In the genomic region with DNA sequence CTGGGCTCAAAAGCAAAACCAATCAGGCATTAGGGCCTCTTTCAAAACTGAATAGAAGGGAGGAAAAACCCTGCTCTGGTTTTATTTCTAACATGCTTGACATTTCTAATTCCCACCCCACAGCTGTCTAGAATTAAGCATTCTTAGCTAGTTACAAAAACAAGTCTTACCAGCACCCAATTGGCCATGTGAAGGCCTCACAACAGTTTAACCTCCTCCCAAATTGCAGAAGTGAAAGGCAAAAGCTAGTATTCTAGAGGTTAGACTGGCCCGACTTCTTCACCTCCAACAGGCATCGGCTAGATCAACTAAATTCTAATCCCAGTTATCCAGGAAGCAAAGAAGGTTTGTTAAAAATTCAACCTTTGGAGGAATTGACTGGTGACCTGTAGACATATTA, we compare ENCODE assay signal across 12 cellular contexts. TPM values are rescaled to one million over a fixed set of nuclear protein-coding genes. Genes with fewer than 3 reads are reported as not detected.
DNase-seq lines count a peak whose midpoint lies in the region; ATAC-seq and TF ChIP-seq lines count a peak whose summit lies in the region.
"Had no signal": no experiment of that assay in that cellular context is flagged by ENCODE, and none has a peak within 500 bp of the region (broad histone marks: within the 10 kb centered on the region; RNA-seq: fewer than 3 reads in every experiment).

No MANE protein-coding gene starts in this region.

- H2BK15ac ChIP-seq in mesenchymal stem cell (ENCODE audit: low read depth, poor library complexity, severe bottlenecking), result no peak overlapping the region

- H2AFZ ChIP-seq in mesenchymal stem cell (ENCODE audit: low read depth, low read length), result no peak overlapping the region

- H2BK5ac ChIP-seq in mesenchymal stem cell (ENCODE audit: low read depth, low read length, poor library complexity, severe bottlenecking), result no peak overlapping the region

- H3K36me3 ChIP-seq in mesenchymal stem cell (ENCODE audit: control insufficient read depth in 1 of 2, insufficient read depth in 2 of 2, low read depth in 1 of 2, low read length in 2 of 2), result peaks cover 58 to 100% of the 10 kb centered on the region in 2 experiments
- peaks cover 96% of the 10 kb centered on the region for H3K36me3 ChIP-seq in brain microvascular endothelial cell (replicated peaks)

- no peak for DNase-seq in CD14-positive monocyte (ENCODE audit: low spot score)
- DNase-seq in GM20000 (ENCODE audit: low spot score), result peak; percentile 66
- DNase-seq in T-helper 17 cell, result no peak
- no peak for DNase-seq in mesenchymal stem cell
- no peak for DNase-seq in GM13976 (ENCODE audit: low spot score)
- no peak for DNase-seq in AG08396 (ENCODE audit: low spot score)
- no peak for DNase-seq in mesenteric fat pad (ENCODE audit: low spot score)
- no peak for DNase-seq in brain microvascular endothelial cell
- DNase-seq: hypothalamus had no signal

- H3K4me1 ChIP-seq in mesenchymal stem cell (ENCODE audit: control insufficient read depth, insufficient read depth, low read depth, low read length), result peaks cover 4% of the 10 kb centered on the region

- H3K23ac ChIP-seq in mesenchymal stem cell (ENCODE audit: low read length in 2 of 2), result no peak overlapping the region

- no CpG with 5 or more reads among the region's 2 CpGs for WGBS in mesenchymal stem cell

- H3K36me3 Mint-ChIP-seq in CD14-positive monocyte (peaks cover 97 to 99% of the 10 kb centered on the region in 2 donors), T-helper 17 cell (ENCODE audit: low read depth) (peaks cover 15% of the 10 kb centered on the region)

- H3K4me1 Mint-ChIP-seq in CD14-positive monocyte (peaks cover 56% of the 10 kb centered on the region), T-helper 17 cell (peaks cover 59% of the 10 kb centered on the region)

- no peak overlapping the region for H4K8ac ChIP-seq in mesenchymal stem cell (ENCODE audit: low read length)

- no peak overlapping the region for H3K18ac ChIP-seq in mesenchymal stem cell (ENCODE audit: low read depth in 1 of 2, low read length in 2 of 2)

- H3K4me3 Mint-ChIP-seq in CD14-positive monocyte (peak overlapping the region; percentile 58 to 75), T-helper 17 cell (peak overlapping the region; percentile 34)
- H3K4me3 Mint-ChIP-seq: mesothelial cell of epicardium had no signal

- H3K27ac ChIP-seq in mesenchymal stem cell (ENCODE audit: low read length, poor library complexity, severe bottlenecking) (peak overlapping the region; percentile 50), brain microvascular endothelial cell (no peak overlapping the region)

- no peak overlapping the region for H4K91ac ChIP-seq in mesenchymal stem cell (ENCODE audit: low read length)

- H3K9ac ChIP-seq in mesenchymal stem cell (ENCODE audit: low read length), result peak overlapping the region; percentile 25

- H3K79me1 ChIP-seq in mesenchymal stem cell (replicated peaks; ENCODE audit: low read length, poor library complexity, severe bottlenecking), result peaks cover 28% of the 10 kb centered on the region

- intact Hi-C loops in CD14-positive monocyte (cut with micrococcal nuclease), result loop anchor here (2.0 kb wide), 1 partner anchor 27 kb away; the partner anchor contains the start of gene RASGRP2 (in 2 of the 2)

- ATAC-seq in T-helper 17 cell, result no peak

- no peak overlapping the region for H2BK12ac ChIP-seq in mesenchymal stem cell (ENCODE audit: low read length in 2 of 2)

- peak overlapping the region; percentile 85 to 94 (median 92) for H3K27ac Mint-ChIP-seq in CD14-positive monocyte
- H3K27ac Mint-ChIP-seq in T-helper 17 cell, result peak overlapping the region; percentile 91
- H3K27ac Mint-ChIP-seq: mesothelial cell of epicardium had no signal

- no peak overlapping the region for H3K4ac ChIP-seq in mesenchymal stem cell (ENCODE audit: low read depth in 1 of 2, low read length in 2 of 2)

- H3K14ac ChIP-seq in mesenchymal stem cell (ENCODE audit: low read length in 2 of 2), result no peak overlapping the region

- H3K27me3 Mint-ChIP-seq in CD14-positive monocyte (ENCODE audit: low read depth in 3 of 3) (peaks cover 0 to 1% (median 0%) of the 10 kb centered on the region in 3 donors), T-helper 17 cell (no peaks in the 10 kb centered on the region)

- no peaks in the 10 kb centered on the region for H3K27me3 ChIP-seq in mesenchymal stem cell (ENCODE audit: control insufficient read depth in 1 of 2, insufficient read depth in 1 of 2, low read length in 2 of 2)
- H3K27me3 ChIP-seq in brain microvascular endothelial cell (replicated peaks), result no peaks in the 10 kb centered on the region

- H3K4me3 ChIP-seq in mesenchymal stem cell (ENCODE audit: insufficient read depth in 1 of 2, low read depth in 1 of 2, low read length in 2 of 2) (no peak overlapping the region), brain microvascular endothelial cell (ENCODE audit: low read depth, low read length) (no peak overlapping the region)
- H3K4me3 ChIP-seq: skin epidermis had no signal

- H3K4me2 ChIP-seq in mesenchymal stem cell (ENCODE audit: low read length, poor library complexity, severe bottlenecking), result no peak overlapping the region

- no peak overlapping the region for H2AK5ac ChIP-seq in mesenchymal stem cell (ENCODE audit: low read length, severe bottlenecking)

- H3K9me3 ChIP-seq in T-helper 17 cell (ENCODE audit: control insufficient read depth, low read length, poor library complexity, severe bottlenecking), result no peaks in the 10 kb centered on the region
- H3K9me3 ChIP-seq in mesenchymal stem cell (ENCODE audit: control insufficient read depth, low read length), result no peaks in the 10 kb centered on the region

- H3K9me3 Mint-ChIP-seq in CD14-positive monocyte, result no peaks in the 10 kb centered on the region
- H3K9me3 Mint-ChIP-seq: activated naive CD4-positive, alpha-beta T cell treated with anti-CD3 and anti-CD28 coated beads, Interleukin-2, amount 50 U/mL, for 72 hours; mesothelial cell of epicardium had no signal

- no peak overlapping the region for H2BK120ac ChIP-seq in mesenchymal stem cell (ENCODE audit: low read depth, low read length)

- TF ChIP-seq CTCF in CD14-positive monocyte (IDR thresholded peaks at IDR 0.05), result no peak
- no peak for TF ChIP-seq CTCF in GM20000 (IDR thresholded peaks at IDR 0.05; ENCODE audit: extremely low read depth, missing control alignments)
- TF ChIP-seq CTCF in GM13976 (IDR thresholded peaks at IDR 0.05; ENCODE audit: borderline replicate concordance, control extremely low read depth, extremely low read depth, insufficient read depth, missing control alignments), result no peak
- no peak for TF ChIP-seq CTCF in brain microvascular endothelial cell (IDR thresholded peaks at IDR 0.05; ENCODE audit: low read depth, low read length, missing control alignments)

- in situ Hi-C loops in GM13976 (cut with MboI; ENCODE audit: low sequenced_read_pairs, unreplicated experiment) (no loop called here), brain microvascular endothelial cell (cut with HindIII; ENCODE audit: low pct_ligation_motif_present, low sequenced_read_pairs) (no loop called here)

RNA-seq across cellular contexts. Expression of gene SF1, which starts 6.5 kb away (rescaled TPM):
- polyA plus RNA-seq in CD14-positive monocyte, result 10 to 100 TPM; 31.6 to 47.7 TPM
- total RNA-seq in T-helper 17 cell, result 1,000 to 10,000 TPM; 1,476 to 1,622 TPM
- 124 TPM for polyA plus RNA-seq in mesenchymal stem cell (2013, experiment 1 of 2)
- polyA plus RNA-seq in mesenchymal stem cell (2013, experiment 2 of 2), result 118 TPM
- total RNA-seq in mesenteric fat pad, result 302 TPM

RNA-seq across cellular contexts. Expression of gene PYGM, which starts 12.1 kb away (rescaled TPM):
- under 1 TPM in 1 of 2 donors, not detected in 1; 0.05 TPM for polyA plus RNA-seq in CD14-positive monocyte
- total RNA-seq in T-helper 17 cell (10 to 100 TPM; 11.8 to 27.1 TPM), mesenteric fat pad (1.8 TPM)
- 0.18 TPM for polyA plus RNA-seq in mesenchymal stem cell (2013, experiment 1 of 2)
- 0.21 TPM for polyA plus RNA-seq in mesenchymal stem cell (2013, experiment 2 of 2)

RNA-seq across cellular contexts. Expression of gene RASGRP2, which starts 27.9 kb away (rescaled TPM):
- 10 to 100 TPM; 67.6 to 68.8 TPM for polyA plus RNA-seq in CD14-positive monocyte
- total RNA-seq in T-helper 17 cell (100 to 1,000 TPM; 464 to 502 TPM), mesenteric fat pad (22.0 TPM)
- 0.70 TPM for polyA plus RNA-seq in mesenchymal stem cell (2013, experiment 1 of 2)
- polyA plus RNA-seq in mesenchymal stem cell (2013, experiment 2 of 2), result 1.0 TPM

RNA-seq across cellular contexts. Expression of gene MAP4K2, which starts 31.2 kb away (rescaled TPM):
- 10 to 100 TPM in 1 of 2 donors, 1 to 10 TPM in 1; 9.9 to 12.6 TPM for polyA plus RNA-seq in CD14-positive monocyte
- total RNA-seq in T-helper 17 cell (10 to 100 TPM; 97.8 to 99.2 TPM), mesenteric fat pad (18.2 TPM)
- 12.3 TPM for polyA plus RNA-seq in mesenchymal stem cell (2013, experiment 1 of 2)
- 13.7 TPM for polyA plus RNA-seq in mesenchymal stem cell (2013, experiment 2 of 2)

RNA-seq across cellular contexts. Expression of gene MEN1, which starts 38.5 kb away (rescaled TPM):
- 10 to 100 TPM in 1 of 2 donors, 1 to 10 TPM in 1; 9.4 to 10.0 TPM for polyA plus RNA-seq in CD14-positive monocyte
- total RNA-seq in T-helper 17 cell (10 to 100 TPM; 25.8 to 27.0 TPM), mesenteric fat pad (18.5 TPM)
- polyA plus RNA-seq in mesenchymal stem cell (2013, experiment 1 of 2), result 30.3 TPM
- 29.2 TPM for polyA plus RNA-seq in mesenchymal stem cell (2013, experiment 2 of 2)

Comparison
In these comparisons a context has a peak if more than half of its experiments do, and no peak if none do; other contexts are left out.
1. RNA of gene RASGRP2, which starts 27.9 kb away (total RNA-seq): 464 to 502 TPM in T-helper 17 cell; 22.0 TPM in mesenteric fat pad (single experiment); every median in the first group is over 10 times any median in the second.